ENCODE assay signal across 22 cellular contexts in the genomic region with DNA sequence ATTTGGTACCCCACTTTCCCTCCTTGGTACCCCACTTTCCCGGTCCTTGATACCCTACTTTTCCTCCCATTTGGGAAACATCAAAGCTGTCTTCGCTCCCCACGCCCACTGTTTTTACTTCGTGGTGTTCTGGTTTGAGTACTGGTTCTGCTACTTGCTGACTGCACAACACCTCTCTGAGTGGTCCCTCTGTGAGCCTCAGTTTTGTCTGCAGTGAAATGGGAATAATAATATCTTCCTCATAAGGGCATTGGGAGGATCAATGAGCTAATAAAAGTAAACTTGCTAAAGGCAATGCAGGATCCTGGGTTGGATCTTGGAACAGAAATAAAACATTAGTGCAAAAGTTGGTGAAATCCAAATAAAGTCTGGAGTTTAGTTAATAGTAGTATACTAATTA.
DNase-seq lines count a peak whose midpoint lies in the region; ATAC-seq and TF ChIP-seq lines count a peak whose summit lies in the region.
"Had no signal": no experiment of that assay in that cellular context is flagged by ENCODE, and none has a peak within 500 bp of the region (broad histone marks: within the 10 kb centered on the region; RNA-seq: fewer than 3 reads in every experiment).

No MANE protein-coding gene starts in this region.

- no peak overlapping the region for H4K91ac ChIP-seq in trophoblast cell (ENCODE audit: low read depth, low read length)

- H3K4me1 ChIP-seq in adrenal gland (replicated peaks in 1 of 2) (peaks cover 6 to 9% of the 10 kb centered on the region in 2 donors), trophoblast cell (ENCODE audit: control insufficient read depth in 1 of 2, insufficient read depth in 2 of 2, low read length in 2 of 2) (no peaks in the 10 kb centered on the region), tibial artery (peaks cover 0 to 11% (median 4%) of the 10 kb centered on the region in 4 donors)
- H3K4me1 ChIP-seq: BLaER1 had no signal

- H3K36me3 ChIP-seq in adrenal gland (replicated peaks in 1 of 2), result no peaks in the 10 kb centered on the region
- H3K36me3 ChIP-seq in trophoblast cell (ENCODE audit: control insufficient read depth in 1 of 2, insufficient read depth in 2 of 2, low read length in 2 of 2), result no peaks in the 10 kb centered on the region
- H3K36me3 ChIP-seq in tibial artery, result peaks cover 17 to 24% (median 24%) of the 10 kb centered on the region in 3 donors

- no peak overlapping the region for H3K4me2 ChIP-seq in trophoblast cell (ENCODE audit: low read length)
- H3K4me2 ChIP-seq: BLaER1, GM23338 had no signal

- peak overlapping the region; percentile 33 for H3K9ac ChIP-seq in trophoblast cell (ENCODE audit: low read length)
- H3K9ac ChIP-seq: BLaER1 had no signal

- no peak overlapping the region for H4K8ac ChIP-seq in trophoblast cell (ENCODE audit: low read depth, low read length)

- H2AFZ ChIP-seq in trophoblast cell (ENCODE audit: insufficient read depth, low read length, poor library complexity), result no peak overlapping the region
- H2AFZ ChIP-seq: GM23338 had no signal

- no peak overlapping the region for H4K12ac ChIP-seq in trophoblast cell (ENCODE audit: low read depth, low read length)

- no peak overlapping the region for H2BK120ac ChIP-seq in trophoblast cell (ENCODE audit: insufficient read depth, low read length, poor library complexity)

- ATAC-seq in left ventricle myocardium superior (no peak), GM19328 (IDR thresholded peaks at IDR 0.05; ENCODE audit: unreplicated experiment) (no peak)
- ATAC-seq: GM23338 had no signal

- 89 to 93% (median 91%) methylated on average over 4 of the region's 4 CpGs for WGBS in adrenal gland, 4 donors
- no CpG with 5 or more reads among the region's 4 CpGs for WGBS in trophoblast cell (ENCODE audit: extremely low coverage, insufficient coverage, insufficient read length)

- no peaks in the 10 kb centered on the region for H3K79me1 ChIP-seq in trophoblast cell (ENCODE audit: low read length)

- H3K23ac ChIP-seq in trophoblast cell (ENCODE audit: low read length), result no peak overlapping the region

- peaks cover 0 to 5% (median 0%) of the 10 kb centered on the region in 3 donors for H3K9me3 ChIP-seq in adrenal gland (replicated peaks in 1 of 3)
- no peaks in the 10 kb centered on the region for H3K9me3 ChIP-seq in trophoblast cell (ENCODE audit: insufficient read depth, low read depth, low read length)
- H3K9me3 ChIP-seq in tibial artery, result peaks cover 0 to 10% (median 0%) of the 10 kb centered on the region in 3 donors

- H3K4me3 ChIP-seq in adrenal gland, result no peak overlapping the region
- H3K4me3 ChIP-seq in trophoblast cell (ENCODE audit: low read depth, low read length), result no peak overlapping the region
- no peak overlapping the region for H3K4me3 ChIP-seq in tibial artery
- H3K4me3 ChIP-seq: BLaER1, GM23338 had no signal

- TF ChIP-seq CTCF in adrenal gland (IDR thresholded peaks at IDR 0.05) (no peak), tibial artery (IDR thresholded peaks at IDR 0.05) (no peak)

- no peak overlapping the region for H3K18ac ChIP-seq in trophoblast cell (ENCODE audit: low read length)

- H3K4ac ChIP-seq in trophoblast cell (ENCODE audit: low read depth, low read length), result no peak overlapping the region

- no peaks in the 10 kb centered on the region for H3K79me2 ChIP-seq in trophoblast cell (ENCODE audit: control insufficient read depth, insufficient read depth, low read length, poor library complexity)

- TF ChIP-seq POLR2A in adrenal gland (IDR thresholded peaks at IDR 0.05), result no peak

- no peak overlapping the region for H3K14ac ChIP-seq in trophoblast cell (ENCODE audit: low read length)

- DNase-seq in adrenal gland (no peak), trophoblast cell (no peak), tibial artery (no peak), left ventricle myocardium superior (no peak)
- DNase-seq in activated CD4-positive, alpha-beta T cell treated with anti-CD3 and anti-CD28 coated beads, Interleukin-2, amount 50 U/mL, for 4 hours, result no peak
- DNase-seq: CD4-positive, alpha-beta T cell; COR-L47; DMS79; Karpas-422; MV-4-11; NCI-H1105 treated with DMSO at 0.1 percent for 48 hours; NCI-H2029 treated with DMSO at 0.1 percent for 48 hours; NCI-H226; NCI-H510A treated with DMSO at 0.1 percent for 48 hours; NCI-H748 treated with DMSO at 0.1 percent for 48 hours; NK-92 treated with Interleukin-12 subunit alpha and Interleukin-12 subunit beta, amount 100 ng/mL, for 24 hours; SHP77 treated with DMSO at 0.1 percent for 48 hours had no signal

- H3K27ac ChIP-seq in adrenal gland (peak overlapping the region; percentile 48 to 78 (median 54)), cingulate gyrus (ENCODE audit: low read depth, low read length) (peak overlapping the region; percentile 62), trophoblast cell (ENCODE audit: low read depth, low read length) (no peak overlapping the region), tibial artery (peak overlapping the region; percentile 8 to 23)
- H3K27ac ChIP-seq: BLaER1, RWPE1 had no signal

- H2AK5ac ChIP-seq in trophoblast cell (ENCODE audit: low read length), result no peak overlapping the region

- intact Hi-C loops in adrenal gland (cut with DNase I) (no loop called here), tibial artery (cut with DNase I; ENCODE audit: low total_unique reads) (no loop called here), left ventricle myocardium superior (cut with micrococcal nuclease) (no loop called here)

- H2BK12ac ChIP-seq in trophoblast cell (ENCODE audit: low read length), result no peak overlapping the region

- no peak overlapping the region for H2BK5ac ChIP-seq in trophoblast cell (ENCODE audit: low read depth, low read length, poor library complexity)

- H3K27me3 ChIP-seq in adrenal gland, result no peaks in the 10 kb centered on the region
- H3K27me3 ChIP-seq in trophoblast cell (ENCODE audit: insufficient read depth, low read length), result no peaks in the 10 kb centered on the region
- no peaks in the 10 kb centered on the region for H3K27me3 ChIP-seq in tibial artery
- H3K27me3 ChIP-seq: BLaER1 had no signal
